Comparison of ENCODE assay signal across 17 cellular contexts in the genomic region with DNA sequence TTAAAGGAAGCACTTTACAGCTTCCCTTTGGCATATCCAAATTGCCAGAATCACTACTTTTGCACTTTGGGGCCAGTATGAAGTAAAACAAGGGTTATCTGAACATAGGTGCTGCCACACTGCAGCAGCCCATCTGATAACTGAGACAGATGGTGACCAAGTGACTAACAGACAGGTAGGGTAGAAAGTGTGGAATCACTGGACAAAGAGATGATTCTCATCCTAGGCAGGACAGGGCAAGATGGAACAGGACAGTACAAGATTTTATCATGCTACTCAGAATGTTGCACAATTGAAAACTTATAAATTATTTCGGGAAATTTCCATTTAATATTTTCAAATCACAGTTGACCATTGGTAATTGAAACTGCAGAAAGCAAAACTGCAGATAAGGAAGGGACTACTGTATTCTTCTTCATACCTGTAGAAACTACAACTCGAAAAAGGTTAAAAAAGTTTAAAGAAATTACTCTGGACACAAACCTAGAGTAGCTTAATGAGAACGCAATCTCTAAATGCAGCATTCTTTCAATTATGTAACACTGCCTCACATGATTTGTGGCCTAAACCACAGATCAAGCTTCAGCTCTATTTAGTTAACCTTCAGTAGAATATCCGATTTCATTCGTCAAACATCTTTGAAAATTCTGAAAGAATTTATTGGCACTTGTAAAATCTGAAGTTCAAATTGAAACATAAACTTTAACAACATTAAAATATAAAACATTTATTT.
"Had no signal": no experiment of that assay in that cellular context is flagged by ENCODE, and none has a peak within 500 bp of the region (broad histone marks: within the 10 kb centered on the region; RNA-seq: fewer than 3 reads in every experiment).

No MANE protein-coding gene starts in this region.

- H3K9me3 Mint-ChIP-seq: activated naive CD8-positive, alpha-beta T cell treated with anti-CD3 and anti-CD28 coated beads for 36 hours; naive thymus-derived CD4-positive, alpha-beta T cell; neural progenitor cell; stimulated activated naive CD8-positive, alpha-beta T cell treated with anti-CD3 and anti-CD28 coated beads, Interleukin-15, amount 100 ng/mL, for 72 hours; type B pancreatic cell had no signal

- H3K4me3 Mint-ChIP-seq: activated CD8-positive, alpha-beta memory T cell treated with anti-CD3 and anti-CD28 coated beads, Interleukin-2, amount 10 ng/mL, durations not matched to agents 7 days and 5 days; activated naive CD8-positive, alpha-beta T cell treated with anti-CD3 and anti-CD28 coated beads for 36 hours; naive thymus-derived CD4-positive, alpha-beta T cell; neural progenitor cell; stimulated activated naive CD8-positive, alpha-beta T cell treated with anti-CD3 and anti-CD28 coated beads, Interleukin-15, amount 100 ng/mL, for 72 hours; type B pancreatic cell had no signal

- H3K9me3 ChIP-seq: colonic mucosa, heart right ventricle, right atrium auricular region had no signal

- H3K4me1 Mint-ChIP-seq: activated CD8-positive, alpha-beta memory T cell treated with anti-CD3 and anti-CD28 coated beads, Interleukin-2, amount 10 ng/mL, durations not matched to agents 7 days and 5 days; activated naive CD8-positive, alpha-beta T cell treated with anti-CD3 and anti-CD28 coated beads for 36 hours; neural progenitor cell; stimulated activated naive CD8-positive, alpha-beta T cell treated with anti-CD3 and anti-CD28 coated beads, Interleukin-15, amount 100 ng/mL, for 72 hours had no signal

- H3K4me2 ChIP-seq: neural progenitor cell had no signal

- H3K27ac ChIP-seq: colonic mucosa, heart right ventricle, neural progenitor cell, right atrium auricular region had no signal

- H3K4me1 ChIP-seq: colonic mucosa, heart right ventricle, neural progenitor cell, right atrium auricular region had no signal

- H3K9ac ChIP-seq: neural progenitor cell had no signal

- DNase-seq: activated CD4-positive, alpha-beta T cell treated with anti-CD3 and anti-CD28 coated beads, Interleukin-2, amount 50 U/mL, for 48 hours; activated CD8-positive, alpha-beta memory T cell treated with anti-CD3 and anti-CD28 coated beads, Interleukin-2, amount 10 ng/mL, durations not matched to agents 7 days and 5 days; activated naive CD4-positive, alpha-beta T cell; activated naive CD8-positive, alpha-beta T cell treated with anti-CD3 and anti-CD28 coated beads for 36 hours; amygdala; caudate nucleus; colonic mucosa; heart right ventricle; mesendoderm; naive thymus-derived CD4-positive, alpha-beta T cell; stimulated activated naive CD8-positive, alpha-beta T cell treated with anti-CD3 and anti-CD28 coated beads, Interleukin-15, amount 100 ng/mL, for 72 hours had no signal

- H3K27ac Mint-ChIP-seq: activated CD8-positive, alpha-beta memory T cell treated with anti-CD3 and anti-CD28 coated beads, Interleukin-2, amount 10 ng/mL, durations not matched to agents 7 days and 5 days; activated naive CD8-positive, alpha-beta T cell treated with anti-CD3 and anti-CD28 coated beads for 36 hours; naive thymus-derived CD4-positive, alpha-beta T cell; neural progenitor cell; progenitor cell of endocrine pancreas; stimulated activated naive CD8-positive, alpha-beta T cell treated with anti-CD3 and anti-CD28 coated beads, Interleukin-15, amount 100 ng/mL, for 72 hours; type B pancreatic cell had no signal

- H3K27me3 Mint-ChIP-seq: activated CD8-positive, alpha-beta memory T cell treated with anti-CD3 and anti-CD28 coated beads, Interleukin-2, amount 10 ng/mL, durations not matched to agents 7 days and 5 days; activated naive CD8-positive, alpha-beta T cell treated with anti-CD3 and anti-CD28 coated beads for 36 hours; naive thymus-derived CD4-positive, alpha-beta T cell; progenitor cell of endocrine pancreas; stimulated activated naive CD8-positive, alpha-beta T cell treated with anti-CD3 and anti-CD28 coated beads, Interleukin-15, amount 100 ng/mL, for 72 hours; type B pancreatic cell had no signal

- H3K27me3 ChIP-seq: colonic mucosa, heart right ventricle, neural progenitor cell, right atrium auricular region had no signal

- ATAC-seq: activated CD8-positive, alpha-beta memory T cell treated with anti-CD3 and anti-CD28 coated beads, Interleukin-2, amount 10 ng/mL, durations not matched to agents 7 days and 5 days; esophagus mucosa; heart right ventricle; naive thymus-derived CD4-positive, alpha-beta T cell; stimulated activated naive CD8-positive, alpha-beta T cell treated with anti-CD3 and anti-CD28 coated beads, Interleukin-15, amount 100 ng/mL, for 72 hours had no signal

- H3K4me3 ChIP-seq: colonic mucosa, heart right ventricle, neural progenitor cell, right atrium auricular region, skin epidermis had no signal
